9 cellular contexts compared by ENCODE assay signal in the genomic region with DNA sequence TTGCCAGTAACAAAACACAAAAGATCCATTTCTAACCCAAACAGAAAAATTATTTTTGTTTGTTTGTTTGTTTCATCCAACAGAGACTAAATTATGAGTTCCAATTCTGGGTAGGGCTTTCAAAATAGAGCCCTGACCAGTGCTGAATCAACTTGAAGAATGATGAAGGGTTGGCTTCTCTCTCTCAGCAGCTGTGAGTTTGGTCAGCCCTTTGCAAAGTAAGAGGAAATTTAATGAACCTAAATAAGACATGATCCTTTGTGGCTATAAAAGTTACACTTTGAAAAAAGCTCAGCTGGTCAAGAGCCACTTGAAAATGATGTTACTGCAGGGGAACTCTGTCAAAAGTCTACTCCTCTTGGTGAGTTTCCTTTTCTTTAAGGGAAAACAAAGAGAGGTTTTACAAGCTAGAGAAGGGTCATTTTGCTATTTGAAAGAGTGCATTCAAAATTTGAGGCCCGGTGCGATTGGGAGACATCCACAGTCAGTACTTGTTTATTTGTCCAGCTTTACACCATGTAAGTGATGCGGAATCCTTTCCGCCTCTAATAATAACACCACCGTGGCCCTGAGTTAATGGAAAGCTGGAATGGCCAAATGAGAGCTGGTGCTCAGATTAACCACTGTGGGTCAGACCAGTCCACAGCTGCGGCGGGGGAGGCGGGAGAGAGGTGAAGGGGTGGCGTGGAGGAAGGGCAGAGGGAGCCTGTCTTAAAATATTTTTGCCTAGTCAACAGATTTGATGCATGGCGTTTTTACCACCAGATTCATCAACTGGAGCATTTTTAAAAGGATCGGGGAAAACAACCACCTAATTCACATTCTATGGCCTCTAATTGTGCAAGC.
DNase-seq lines count a peak whose midpoint lies in the region; ATAC-seq and TF ChIP-seq lines count a peak whose summit lies in the region.
"Had no signal": no experiment of that assay in that cellular context is flagged by ENCODE, and none has a peak within 500 bp of the region (broad histone marks: within the 10 kb centered on the region; RNA-seq: fewer than 3 reads in every experiment).

No MANE protein-coding gene starts in this region.

- peaks cover 25% of the 10 kb centered on the region for H3K4me1 ChIP-seq in psoas muscle

- DNase-seq in H7 = peak; percentile 30
- peak; percentile 96 for DNase-seq in NCI-H748 (lab: John Stamatoyannopoulos, UW; ENCODE audit: unreplicated experiment)
- DNase-seq in head of caudate nucleus = peak in 27 of 42 donors; percentile 8 to 49 (median 25)
- peak; percentile 25 to 85 for DNase-seq in psoas muscle
- no peak for DNase-seq in T-helper 9 cell
- DNase-seq in NCI-H2171 treated with DMSO at 0.1 percent for 48 hours (lab: John Stamatoyannopoulos, UW) = no peak
- DNase-seq: NCI-H187 treated with DMSO at 0.1 percent for 48 hours, SK-N-SH had no signal

- TF ChIP-seq CTCF in psoas muscle (IDR thresholded peaks at IDR 0.05) = peak; percentile 25

- H3K9me3 ChIP-seq in psoas muscle = no peaks in the 10 kb centered on the region
- H3K9me3 ChIP-seq: SK-N-SH had no signal

- H3K27me3 ChIP-seq in H7 (ENCODE audit: control insufficient read depth, insufficient read depth, low read length) (no peaks in the 10 kb centered on the region), psoas muscle (ENCODE audit: insufficient read depth in 3 of 3, low read length in 2 of 3) (no peaks in the 10 kb centered on the region)

- intact Hi-C loops in head of caudate nucleus (cut with DNase I) (no loop called here), psoas muscle (cut with DNase I) (loop anchor here (5.0 to 10.0 kb wide), 2 partner anchors 87 to 401 kb away; partner anchors contain the start of gene TLE4 (in 2 of the 2))

- 16 to 21% (median 18%) methylated on average over 11 of the region's 11 CpGs for WGBS in psoas muscle, 3 donors

- H3K36me3 ChIP-seq in H7 (replicated peaks; ENCODE audit: control insufficient read depth, insufficient read depth, low read length) (no peaks in the 10 kb centered on the region), psoas muscle (ENCODE audit: insufficient read depth in 1 of 2, low read depth in 1 of 2) (no peaks in the 10 kb centered on the region)

- H3K4me3 ChIP-seq in H7 (ENCODE audit: insufficient read depth, low read depth, low read length) (no peak overlapping the region), psoas muscle (peak overlapping the region; percentile 54)

- peak; percentile 85 to 97 (median 94) for ATAC-seq in psoas muscle
- no peak for ATAC-seq in GM18909 (IDR thresholded peaks at IDR 0.05; ENCODE audit: poor library complexity, unreplicated experiment)

- peak overlapping the region; percentile 83 for H3K27ac ChIP-seq in psoas muscle

Comparison
In these comparisons a context has a peak if more than half of its experiments do, and no peak if none do; other contexts are left out.
1. DNase-seq: peak in H7 (single experiment), NCI-H748 (single experiment), head of caudate nucleus (27 of 42) and psoas muscle (2 of 2); none in T-helper 9 cell (single experiment) and NCI-H2171 treated with DMSO at 0.1 percent for 48 hours (single experiment).